In genomic region chr3:44511238-44511567, GRCh38 we compare ENCODE assay signal across 8 cellular contexts. TPM values are rescaled to one million over a fixed set of nuclear protein-coding genes. Genes with fewer than 3 reads are reported as not detected.
A peak's percentile ranks its signal among the peaks of the same experiment; 100 is the strongest.
DNase-seq lines count a peak whose midpoint lies in the region; ATAC-seq, FAIRE-seq and TF ChIP-seq lines count a peak whose summit lies in the region.

No MANE protein-coding gene starts in this region.

- CTCF ChIA-PET in HCT116 (lab: Charles Lee) (interaction anchor here (1.1 kb wide), 1 partner anchor 173 kb away, joined by 4 read pairs; the partner anchor contains the start of gene TCAIM), WTC11 (lab: Charles Lee) (interaction anchor here (0.9 to 1.0 kb wide), 2 partner anchors 150 to 188 kb away, joined by 3 read pairs; no protein-coding TSS in a partner anchor)

- H3K4me3 ChIP-seq in HCT116 (replicated peaks in 1 of 2; ENCODE audit: low read depth in 1 of 2, low read length in 2 of 2) (peak overlapping the region; percentile 68 to 74), right cardiac atrium (ENCODE audit: low read length) (peak overlapping the region; percentile 100), small intestine (ENCODE audit: low read depth in 1 of 2, low read length in 2 of 2) (peak overlapping the region; percentile 97 to 99)

- POLR2A ChIA-PET in HCT116 (lab: Charles Lee): interaction anchor here (0.6 to 0.9 kb wide), 2 partner anchors 173 to 386 kb away, joined by 4 read pairs; partner anchors contain the start of gene TCAIM
- POLR2A ChIA-PET in WTC11 (lab: Charles Lee): interaction anchor here (0.9 to 2.0 kb wide), 3 partner anchors 8 to 173 kb away, joined by 3 to 8 read pairs (median 3); partner anchors contain the start of gene TCAIM

- TF ChIP-seq RAD21 in HCT116 (IDR thresholded peaks at IDR 0.05; ENCODE audit: low read depth): no peak

- 0 out of 2 replicates have a peak, but pooled peaks cover 1% of the 10 kb centered on the region for H3K9me2 ChIP-seq in HCT116 (ENCODE audit: insufficient read depth)

- DNase-seq in HCT116 (ENCODE audit: low read depth, low spot score) (no peak), WTC11 (ENCODE audit: low spot score) (no peak), right cardiac atrium (no peak), small intestine (no peak), NCI-H524 (lab: John Stamatoyannopoulos, UW) (no peak), GM20000 (ENCODE audit: low spot score) (no peak)

- peak overlapping the region; percentile 58 for H3K27ac ChIP-seq in HCT116 (ENCODE audit: low read depth, low read length)
- peak overlapping the region; percentile 99 for H3K27ac ChIP-seq in right cardiac atrium (ENCODE audit: low read length)
- peak overlapping the region; percentile 60 to 92 for H3K27ac ChIP-seq in small intestine (ENCODE audit: low read depth in 1 of 2, low read length in 1 of 2)

- H3K27ac Mint-ChIP-seq in WTC11: no peak overlapping the region

- H3K9me3 ChIP-seq in HCT116 (ENCODE audit: control insufficient read depth in 1 of 2, insufficient read depth in 1 of 2, low read depth in 1 of 2, low read length in 2 of 2) (no peaks in the 10 kb centered on the region), right cardiac atrium (ENCODE audit: control insufficient read depth, low read length) (no peaks in the 10 kb centered on the region), small intestine (ENCODE audit: control insufficient read depth, low read depth) (no peaks in the 10 kb centered on the region)

- H3K9me3 Mint-ChIP-seq in WTC11: no peaks in the 10 kb centered on the region

- H3K4me1 ChIP-seq in HCT116 (ENCODE audit: control insufficient read depth in 1 of 2, insufficient read depth in 2 of 2, low read length in 2 of 2) (peaks cover 6 to 17% of the 10 kb centered on the region in 2 experiments; a peak in 3 of 4 replicates), right cardiac atrium (ENCODE audit: control insufficient read depth, insufficient read depth, low read length) (peaks cover 5% of the 10 kb centered on the region), small intestine (ENCODE audit: control insufficient read depth in 2 of 2, insufficient read depth in 1 of 2, low read depth in 1 of 2, low read length in 1 of 2) (peaks cover 0 to 3% of the 10 kb centered on the region in 2 donors)

- H3K27me3 ChIP-seq in HCT116 (ENCODE audit: insufficient read depth, low read length) (no peaks in the 10 kb centered on the region), right cardiac atrium (ENCODE audit: control insufficient read depth, insufficient read depth) (no peaks in the 10 kb centered on the region), small intestine (ENCODE audit: control insufficient read depth in 2 of 2, insufficient read depth in 2 of 2, low read length in 2 of 2) (no peaks in the 10 kb centered on the region)

- H3K27me3 Mint-ChIP-seq in WTC11 (ENCODE audit: low read depth): peaks cover 3% of the 10 kb centered on the region; the same call in 1 of the 2 replicates

- no peak for TF ChIP-seq POLR2A in HCT116 (IDR thresholded peaks at IDR 0.05; ENCODE audit: borderline replicate concordance, extremely low read depth, insufficient read depth, insufficient read length)

- H3K36me3 Mint-ChIP-seq in WTC11: peaks cover 5% of the 10 kb centered on the region; the same call in 1 of the 2 replicates

- peak overlapping the region; percentile 93 for H3K4me3 Mint-ChIP-seq in WTC11

- FAIRE-seq in small intestine (lab: Jason Lieb, UNC): no peak

- H3K79me2 ChIP-seq in HCT116 (ENCODE audit: insufficient read depth, low read length): peaks cover 38% of the 10 kb centered on the region

- H3K36me3 ChIP-seq in HCT116 (ENCODE audit: control insufficient read depth in 1 of 2, insufficient read depth in 2 of 2, low read length in 2 of 2) (peaks cover 0 to under 1% of the 10 kb centered on the region in 2 experiments; a peak in 1 of 4 replicates), small intestine (ENCODE audit: control insufficient read depth in 2 of 2, insufficient read depth in 2 of 2, low read length in 2 of 2) (no peaks in the 10 kb centered on the region)

- no peak for TF ChIP-seq CTCF in HCT116 (IDR thresholded peaks at IDR 0.05 in 2 of 3, conservative IDR thresholded peaks at IDR 0.05 in 1 of 3; ENCODE audit: borderline replicate concordance in 1 of 3, insufficient read depth in 1 of 3, low read depth in 2 of 3, low read length in 2 of 3)
- TF ChIP-seq CTCF in WTC11 (IDR thresholded peaks at IDR 0.05): no peak
- TF ChIP-seq CTCF in GM20000 (IDR thresholded peaks at IDR 0.05; ENCODE audit: extremely low read depth, missing control alignments): no peak

- intact Hi-C loops in HCT116 (cut with micrococcal nuclease) (loop anchor here (2.0 to 5.0 kb wide), 3 partner anchors 34 to 174 kb away; partner anchors contain the start of genes TCAIM, ZNF197 and ZNF445), right cardiac atrium (cut with DNase I) (loop anchor here in 2 of 4 donors (2.0 to 10.0 kb wide), 2 partner anchors 36 to 186 kb away; no protein-coding TSS in a partner anchor)

- BruUV-seq in HCT116 (replicated peaks; lab: Mats Ljungman, UMichigan): no TSS peak

- H3K4me1 Mint-ChIP-seq in WTC11: peaks cover 42% of the 10 kb centered on the region

- peak overlapping the region; percentile 81 for H3K4me2 ChIP-seq in HCT116 (ENCODE audit: low read length)

- H4K20me1 ChIP-seq in HCT116 (ENCODE audit: insufficient read depth): no peaks in the 10 kb centered on the region

- H3K9ac ChIP-seq in HCT116 (ENCODE audit: low read length): peak overlapping the region; percentile 67

- no peak overlapping the region for H2AFZ ChIP-seq in HCT116 (ENCODE audit: low read depth, low read length, poor library complexity, severe bottlenecking)

- WGBS in right cardiac atrium: 43% methylated on average over 4 of the region's 4 CpGs
- WGBS in small intestine, 3 donors: 28 to 31% (median 29%) methylated on average over 4 of the region's 4 CpGs

- RAD21 ChIA-PET in HCT116 (lab: Charles Lee; ENCODE audit: low non-redundant PET in 1 of 2, low total read pairs in 2 of 2, uncharacterized antibody in 2 of 2, unreplicated experiment in 2 of 2): no interaction called here

- no peak for ATAC-seq in HCT116
- no peak for ATAC-seq in WTC11
- no peak for ATAC-seq in right cardiac atrium
- ATAC-seq in GM19351 (IDR thresholded peaks at IDR 0.05; ENCODE audit: unreplicated experiment): no peak
- ATAC-seq in GM21528 (IDR thresholded peaks at IDR 0.05; ENCODE audit: low FRiP score, unreplicated experiment): no peak

TF ChIP-seq in HCT116, 20 proteins besides CTCF, POLR2A, EP300 and RAD21 (continues in another document):
- TF ChIP-seq ELF1 (IDR thresholded peaks at IDR 0.05; ENCODE audit: borderline replicate concordance, low read depth): no peak
- TF ChIP-seq FOSL1 (IDR thresholded peaks at IDR 0.05; ENCODE audit: low read depth): no peak
- TF ChIP-seq EZH2phosphoT487 (IDR thresholded peaks at IDR 0.05; ENCODE audit: borderline replicate concordance): no peak
- no peak for TF ChIP-seq YY1 (IDR thresholded peaks at IDR 0.05; ENCODE audit: extremely low read depth, insufficient replicate concordance, low read depth, low read length)
- no peak for TF ChIP-seq SP1 (IDR thresholded peaks at IDR 0.05; ENCODE audit: low read depth)
- TF ChIP-seq SIN3A (IDR thresholded peaks at IDR 0.05; ENCODE audit: low read depth): no peak; the same call in 1 of the 2 replicates
- no peak for TF ChIP-seq JUND (IDR thresholded peaks at IDR 0.05)

TF ChIP-seq in WTC11, 78 proteins besides CTCF, POLR2A, EP300 and RAD21 (continues in another document):
- TF ChIP-seq ZNF671 (CRISPR knock-in tag; IDR thresholded peaks at IDR 0.05): no peak
- no peak for TF ChIP-seq IRF1 (CRISPR knock-in tag; IDR thresholded peaks at IDR 0.05)
- no peak for TF ChIP-seq ZNF219 (CRISPR knock-in tag; IDR thresholded peaks at IDR 0.05; ENCODE audit: borderline replicate concordance)
- TF ChIP-seq ESRRA (CRISPR knock-in tag; IDR thresholded peaks at IDR 0.05; ENCODE audit: borderline replicate concordance): no peak
- no peak for TF ChIP-seq FOXP1 (CRISPR knock-in tag; IDR thresholded peaks at IDR 0.05; ENCODE audit: borderline replicate concordance)
- no peak for TF ChIP-seq ATF6 (CRISPR knock-in tag; IDR thresholded peaks at IDR 0.05)
- TF ChIP-seq NFYB (CRISPR knock-in tag; conservative IDR thresholded peaks at IDR 0.05; ENCODE audit: low read depth): no peak
- TF ChIP-seq JUN (CRISPR knock-in tag; IDR thresholded peaks at IDR 0.05): no peak
- TF ChIP-seq ELF4 (CRISPR knock-in tag; IDR thresholded peaks at IDR 0.05; ENCODE audit: low read depth): no peak
- no peak for TF ChIP-seq GTF2I (CRISPR knock-in tag; conservative IDR thresholded peaks at IDR 0.05)
- TF ChIP-seq ZNF317 (CRISPR knock-in tag; IDR thresholded peaks at IDR 0.05; ENCODE audit: borderline replicate concordance, low read depth): no peak

RNA-seq across cellular contexts. Expression of gene ZNF445, which starts 33.7 kb away (rescaled TPM):
- total RNA-seq in HCT116 (2021; ENCODE audit: unreplicated experiment) (19.9 TPM), WTC11 (2021) (20.3 to 27.7 TPM (median 26.0 TPM) in 3 replicates), right cardiac atrium (10 to 100 TPM; 14.2 to 15.6 (median 14.9) TPM)
- 3.7 and 4.7 TPM in 2 replicates for polyA plus RNA-seq in HCT116 (2012)
- polyA plus RNA-seq in right cardiac atrium (5.7 TPM), small intestine (1 to 10 TPM in 2 of 3 donors, under 1 TPM in 1; 0.89 to 4.3 (median 1.1) TPM)

RNA-seq across cellular contexts. Expression of gene ZKSCAN7, which starts 43.8 kb away (rescaled TPM):
- total RNA-seq in HCT116 (2021; ENCODE audit: unreplicated experiment): not detected
- polyA plus RNA-seq in HCT116 (2012): 0.09 and 0.27 TPM in 2 replicates
- 8.3 to 9.4 TPM (median 8.9 TPM) in 3 replicates for total RNA-seq in WTC11 (2021)
- total RNA-seq in right cardiac atrium: 1 to 10 TPM; 2.9 to 3.6 (median 3.3) TPM
- 1.9 TPM for polyA plus RNA-seq in right cardiac atrium
- 1 to 10 TPM in 1 of 3 donors, under 1 TPM in 2; 0.22 to 1.7 (median 0.54) TPM for polyA plus RNA-seq in small intestine
